Comparison of ENCODE assay signal across 9 cellular contexts in the genomic region with DNA sequence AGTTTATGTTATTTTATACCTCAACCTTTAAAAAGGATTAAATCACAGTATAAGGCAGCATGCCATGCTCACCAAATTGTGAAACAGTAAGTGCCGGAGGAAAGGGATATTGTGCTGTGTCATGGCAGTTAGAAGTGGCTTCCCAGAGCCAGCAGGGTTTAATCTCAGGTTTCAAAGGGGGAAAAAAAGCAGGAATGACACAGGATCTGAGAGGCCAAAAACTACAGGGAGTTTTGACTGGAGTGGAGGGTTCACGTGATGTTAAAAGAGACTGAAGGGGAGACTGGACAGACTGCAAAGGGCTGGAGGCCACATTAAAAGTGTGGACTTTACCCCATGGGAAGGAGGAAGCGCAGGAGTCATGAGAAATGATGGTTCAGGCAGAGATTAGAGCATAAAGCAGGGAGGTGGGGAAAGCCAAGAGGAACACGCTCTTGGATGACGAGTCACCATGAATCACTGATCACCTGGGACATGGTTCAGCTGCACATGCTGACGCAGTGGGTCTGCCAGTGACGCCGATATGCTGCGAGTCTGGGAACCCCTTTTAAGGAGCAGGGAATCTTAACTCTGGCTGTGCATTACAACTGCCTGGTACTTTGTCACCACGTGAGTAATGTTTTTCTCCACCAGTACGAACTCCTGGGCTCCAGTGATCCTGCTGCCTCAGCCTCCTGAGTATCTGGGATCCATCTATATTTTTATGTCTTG. TPM values are rescaled to one million over a fixed set of nuclear protein-coding genes. Genes with fewer than 3 reads are reported as not detected.
DNase-seq lines count a peak whose midpoint lies in the region; ATAC-seq and TF ChIP-seq lines count a peak whose summit lies in the region.
"Had no signal": no experiment of that assay in that cellular context is flagged by ENCODE, and none has a peak within 500 bp of the region (broad histone marks: within the 10 kb centered on the region; RNA-seq: fewer than 3 reads in every experiment).

No MANE protein-coding gene starts in this region.

- H3K4me1 Mint-ChIP-seq in memory B cell, result peaks cover 5% of the 10 kb centered on the region
- peaks cover 7 to 8% of the 10 kb centered on the region in 2 donors for H3K4me1 Mint-ChIP-seq in stimulated activated naive B cell treated with anti-CD40 and anti-IgM and Interleukin-4, amounts not matched to agents 10 μg/mL and 1 μg/mL and 100 μg/mL, for 72 hours

- peak; percentile 98 for DNase-seq in DMS53 treated with DMSO at 0.1 percent for 48 hours (lab: John Stamatoyannopoulos, UW; ENCODE audit: unreplicated experiment)
- DNase-seq in NCI-H226, result peak; percentile 95
- DNase-seq in memory B cell (ENCODE audit: low spot score in 2 of 2), result no peak
- peak in 1 of 2 donors; percentile 92 for DNase-seq in vagina (ENCODE audit: extremely low spot score in 2 of 2)
- DNase-seq in stimulated activated naive B cell treated with anti-CD40 and anti-IgM and Interleukin-4, amounts not matched to agents 10 μg/mL and 1 μg/mL and 100 μg/mL, for 72 hours, result no peak
- DNase-seq in NCI-H1092 treated with DMSO at 0.1 percent for 48 hours (lab: John Stamatoyannopoulos, UW), result no peak

- H3K36me3 ChIP-seq in duodenal mucosa (ENCODE audit: control insufficient read depth in 1 of 2, insufficient read depth in 2 of 2, low read length in 2 of 2), result no peaks in the 10 kb centered on the region
- no peaks in the 10 kb centered on the region for H3K36me3 ChIP-seq in vagina

- H3K4me3 ChIP-seq in duodenal mucosa (ENCODE audit: low read depth in 1 of 2, low read length in 2 of 2) (peak overlapping the region; percentile 11 to 52), vagina (no peak overlapping the region)

- peaks cover 2% of the 10 kb centered on the region for H3K27me3 Mint-ChIP-seq in memory B cell
- no peaks in the 10 kb centered on the region for H3K27me3 Mint-ChIP-seq in stimulated activated naive B cell treated with anti-CD40 and anti-IgM and Interleukin-4, amounts not matched to agents 10 μg/mL and 1 μg/mL and 100 μg/mL, for 72 hours
- H3K27me3 Mint-ChIP-seq: IgD-negative memory B cell had no signal

- H3K9me3 Mint-ChIP-seq in memory B cell, result no peaks in the 10 kb centered on the region
- H3K9me3 Mint-ChIP-seq in stimulated activated naive B cell treated with anti-CD40 and anti-IgM and Interleukin-4, amounts not matched to agents 10 μg/mL and 1 μg/mL and 100 μg/mL, for 72 hours, result no peaks in the 10 kb centered on the region
- H3K9me3 Mint-ChIP-seq: IgD-negative memory B cell had no signal

- H3K27me3 ChIP-seq in duodenal mucosa (ENCODE audit: control insufficient read depth in 1 of 2, insufficient read depth in 2 of 2, low read length in 2 of 2), result no peaks in the 10 kb centered on the region
- no peaks in the 10 kb centered on the region for H3K27me3 ChIP-seq in vagina

- TF ChIP-seq POLR2A in vagina (IDR thresholded peaks at IDR 0.05), result no peak

- no peak for ATAC-seq in memory B cell (ENCODE audit: low read depth)
- no peak for ATAC-seq in stimulated activated naive B cell treated with anti-CD40 and anti-IgM and Interleukin-4, amounts not matched to agents 10 μg/mL and 1 μg/mL and 100 μg/mL, for 72 hours (replicated peaks)
- ATAC-seq in HG02840 (IDR thresholded peaks at IDR 0.05; ENCODE audit: low FRiP score, unreplicated experiment), result no peak

- H3K9me3 ChIP-seq in duodenal mucosa (ENCODE audit: control insufficient read depth in 1 of 2, low read length in 2 of 2) (no peaks in the 10 kb centered on the region), vagina (no peaks in the 10 kb centered on the region)

- H3K4me1 ChIP-seq in duodenal mucosa (ENCODE audit: control insufficient read depth in 1 of 2, insufficient read depth in 2 of 2, low read length in 2 of 2), result peaks cover 48 to 58% of the 10 kb centered on the region in 2 donors
- H3K4me1 ChIP-seq in vagina, result peaks cover 22% of the 10 kb centered on the region

- H3K36me3 Mint-ChIP-seq in memory B cell, result no peaks in the 10 kb centered on the region
- peaks cover 1 to 9% of the 10 kb centered on the region in 2 donors for H3K36me3 Mint-ChIP-seq in stimulated activated naive B cell treated with anti-CD40 and anti-IgM and Interleukin-4, amounts not matched to agents 10 μg/mL and 1 μg/mL and 100 μg/mL, for 72 hours

- peak overlapping the region; percentile 57 for H3K27ac ChIP-seq in duodenal mucosa (ENCODE audit: low read depth, low read length)
- H3K27ac ChIP-seq in vagina, result peak overlapping the region; percentile 10

- peak overlapping the region; percentile 24 for H3K27ac Mint-ChIP-seq in memory B cell
- H3K27ac Mint-ChIP-seq in stimulated activated naive B cell treated with anti-CD40 and anti-IgM and Interleukin-4, amounts not matched to agents 10 μg/mL and 1 μg/mL and 100 μg/mL, for 72 hours, result no peak overlapping the region
- H3K27ac Mint-ChIP-seq: IgD-negative memory B cell had no signal

- H3K4me3 Mint-ChIP-seq in memory B cell, result no peak overlapping the region
- H3K4me3 Mint-ChIP-seq in stimulated activated naive B cell treated with anti-CD40 and anti-IgM and Interleukin-4, amounts not matched to agents 10 μg/mL and 1 μg/mL and 100 μg/mL, for 72 hours, result no peak overlapping the region

- intact Hi-C loops in vagina (cut with DNase I), result no loop called here

- H3K9ac ChIP-seq in duodenal mucosa (ENCODE audit: low read depth in 1 of 2, low read length in 2 of 2), result peak overlapping the region; percentile 26 to 41

- no peak for TF ChIP-seq CTCF in vagina (IDR thresholded peaks at IDR 0.05)

RNA-seq across cellular contexts. Expression of a gene that starts 6.1 kb away (rescaled TPM):
- 44.7 TPM for total RNA-seq in vagina

RNA-seq across cellular contexts. Expression of a gene that starts 50.8 kb away (rescaled TPM):
- total RNA-seq in vagina, result 24.6 TPM

Comparison
In these comparisons a context has a peak if more than half of its experiments do, and no peak if none do; other contexts are left out.
1. DNase-seq: peak in DMS53 treated with DMSO at 0.1 percent for 48 hours (single experiment) and NCI-H226 (single experiment); none in memory B cell (0 of 2), stimulated activated naive B cell treated with anti-CD40 and anti-IgM and Interleukin-4, amounts not matched to agents 10 μg/mL and 1 μg/mL and 100 μg/mL, for 72 hours (single experiment) and NCI-H1092 treated with DMSO at 0.1 percent for 48 hours (single experiment).
2. H3K4me3 ChIP-seq: peak in duodenal mucosa (2 of 2); none in vagina (0 of 2).